1 cellular context compared by ENCODE assay signal in the genomic region with DNA sequence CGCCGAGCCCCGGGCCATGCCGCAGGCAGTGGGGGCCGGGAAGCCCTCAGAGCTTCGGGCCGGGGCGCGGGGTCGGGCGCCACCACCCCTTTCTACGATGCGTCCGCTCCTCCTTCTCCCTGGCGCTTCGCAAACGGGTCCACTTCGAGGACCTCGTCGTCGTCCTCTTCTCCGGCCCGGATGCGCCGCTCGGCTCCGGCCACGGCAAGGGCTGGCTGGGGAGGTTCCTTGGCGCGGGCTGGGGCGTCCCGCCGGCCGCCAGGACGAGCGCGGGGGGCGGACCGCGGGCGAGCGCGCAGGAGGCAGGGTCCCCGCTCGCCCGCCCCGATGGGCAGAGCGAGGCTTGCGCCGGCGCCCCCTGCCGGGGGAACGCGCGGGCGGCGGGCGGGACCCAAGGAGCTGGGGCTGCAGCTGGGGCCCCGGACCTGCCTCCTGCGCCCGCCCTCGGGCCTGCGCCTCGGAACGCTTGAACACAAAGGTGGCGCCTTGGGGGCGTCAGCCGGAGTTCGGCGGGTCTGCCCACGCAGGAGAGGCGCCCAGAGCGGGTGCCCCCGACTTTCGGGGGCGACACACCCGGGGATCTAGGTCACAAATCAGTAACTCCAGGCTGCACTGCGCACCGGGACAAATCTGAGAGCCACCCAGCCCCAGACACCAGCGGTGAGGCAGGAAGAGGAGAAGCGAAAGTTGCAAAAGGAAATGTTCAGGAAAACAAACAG.
TF ChIP-seq lines count a peak whose summit lies in the region.

TSS of gene ROR2 (minus strand) at position 283 of the 719 bp plus-strand sequence.

TF ChIP-seq in HCT116, 20 proteins besides CTCF, POLR2A, EP300 and RAD21 (continued from another document):
- TF ChIP-seq, protein P1, sequence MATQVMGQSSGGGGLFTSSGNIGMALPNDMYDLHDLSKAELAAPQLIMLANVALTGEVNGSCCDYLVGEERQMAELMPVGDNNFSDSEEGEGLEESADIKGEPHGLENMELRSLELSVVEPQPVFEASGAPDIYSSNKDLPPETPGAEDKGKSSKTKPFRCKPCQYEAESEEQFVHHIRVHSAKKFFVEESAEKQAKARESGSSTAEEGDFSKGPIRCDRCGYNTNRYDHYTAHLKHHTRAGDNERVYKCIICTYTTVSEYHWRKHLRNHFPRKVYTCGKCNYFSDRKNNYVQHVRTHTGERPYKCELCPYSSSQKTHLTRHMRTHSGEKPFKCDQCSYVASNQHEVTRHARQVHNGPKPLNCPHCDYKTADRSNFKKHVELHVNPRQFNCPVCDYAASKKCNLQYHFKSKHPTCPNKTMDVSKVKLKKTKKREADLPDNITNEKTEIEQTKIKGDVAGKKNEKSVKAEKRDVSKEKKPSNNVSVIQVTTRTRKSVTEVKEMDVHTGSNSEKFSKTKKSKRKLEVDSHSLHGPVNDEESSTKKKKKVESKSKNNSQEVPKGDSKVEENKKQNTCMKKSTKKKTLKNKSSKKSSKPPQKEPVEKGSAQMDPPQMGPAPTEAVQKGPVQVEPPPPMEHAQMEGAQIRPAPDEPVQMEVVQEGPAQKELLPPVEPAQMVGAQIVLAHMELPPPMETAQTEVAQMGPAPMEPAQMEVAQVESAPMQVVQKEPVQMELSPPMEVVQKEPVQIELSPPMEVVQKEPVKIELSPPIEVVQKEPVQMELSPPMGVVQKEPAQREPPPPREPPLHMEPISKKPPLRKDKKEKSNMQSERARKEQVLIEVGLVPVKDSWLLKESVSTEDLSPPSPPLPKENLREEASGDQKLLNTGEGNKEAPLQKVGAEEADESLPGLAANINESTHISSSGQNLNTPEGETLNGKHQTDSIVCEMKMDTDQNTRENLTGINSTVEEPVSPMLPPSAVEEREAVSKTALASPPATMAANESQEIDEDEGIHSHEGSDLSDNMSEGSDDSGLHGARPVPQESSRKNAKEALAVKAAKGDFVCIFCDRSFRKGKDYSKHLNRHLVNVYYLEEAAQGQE (IDR thresholded peaks at IDR 0.05; ENCODE audit: low read depth): no peak
- peak; percentile 67 for TF ChIP-seq POLR2AphosphoS5 (IDR thresholded peaks at IDR 0.05; ENCODE audit: low read depth, low read length)
- no peak; the same call in 1 of the 2 replicates for TF ChIP-seq MAX (IDR thresholded peaks at IDR 0.05)
- no peak for TF ChIP-seq CBX3 (IDR thresholded peaks at IDR 0.05; ENCODE audit: low read depth)
- TF ChIP-seq ZFX (IDR thresholded peaks at IDR 0.05): peak; percentile 48; the same call in 1 of the 2 replicates
- no peak for TF ChIP-seq ELF1 (IDR thresholded peaks at IDR 0.05; ENCODE audit: borderline replicate concordance, low read depth)
- TF ChIP-seq SIN3A (IDR thresholded peaks at IDR 0.05; ENCODE audit: low read depth): peak; percentile 67
- no peak for TF ChIP-seq JUND (IDR thresholded peaks at IDR 0.05)
- no peak for TF ChIP-seq FOSL1 (IDR thresholded peaks at IDR 0.05; ENCODE audit: low read depth)
- TF ChIP-seq EZH2 (IDR thresholded peaks at IDR 0.05): no peak
TF ChIP-seq in HCT116: peak in this region for 6.
